ENCODE assay signal across 7 cellular contexts in genomic region chr12:57092876-57093411, GRCh38. TPM values are rescaled to one million over a fixed set of nuclear protein-coding genes. Genes with fewer than 3 reads are reported as not detected.
DNase-seq lines count a peak whose midpoint lies in the region; TF ChIP-seq lines count a peak whose summit lies in the region.
"Had no signal": no experiment of that assay in that cellular context is flagged by ENCODE, and none has a peak within 500 bp of the region (broad histone marks: within the 10 kb centered on the region; RNA-seq: fewer than 3 reads in every experiment).

No MANE protein-coding gene starts in this region.

- H3K9me2 ChIP-seq in hepatocyte (replicated peaks; ENCODE audit: insufficient read depth): no peaks in the 10 kb centered on the region

- no peak overlapping the region for H2AFZ ChIP-seq in hepatocyte

- H3K27me3 ChIP-seq in right atrium auricular region (no peaks in the 10 kb centered on the region), hepatocyte (no peaks in the 10 kb centered on the region), uterus (no peaks in the 10 kb centered on the region)

- TF ChIP-seq CTCF in right atrium auricular region (IDR thresholded peaks at IDR 0.05) (no peak), hepatocyte (IDR thresholded peaks at IDR 0.05; ENCODE audit: poor library complexity) (no peak), uterus (IDR thresholded peaks at IDR 0.05) (no peak)

- H3K4me1 ChIP-seq in right atrium auricular region (peaks cover 0 to 56% of the 10 kb centered on the region in 2 donors), hepatocyte (ENCODE audit: insufficient read depth) (peaks cover 30% of the 10 kb centered on the region), uterus (peaks cover 22 to 35% of the 10 kb centered on the region in 2 donors)

- intact Hi-C loops in cardiac septum (cut with DNase I): no loop called here
- intact Hi-C loops in uterus (cut with DNase I; ENCODE audit: low total_unique reads): no loop called here

- peaks cover 37% of the 10 kb centered on the region for H4K20me1 ChIP-seq in hepatocyte (ENCODE audit: insufficient read depth, poor library complexity, severe bottlenecking)

- no peak for TF ChIP-seq POLR2A in uterus (IDR thresholded peaks at IDR 0.05)

- DNase-seq in right atrium auricular region (ENCODE audit: low spot score) (no peak), cardiac septum (ENCODE audit: low spot score) (no peak), hepatocyte (ENCODE audit: low spot score) (no peak), uterus (no peak), AG08396 (ENCODE audit: low spot score) (no peak), DMS153 treated with DMSO at 0.1 percent for 48 hours (lab: John Stamatoyannopoulos, UW; ENCODE audit: unreplicated experiment) (no peak)

- H3K9me3 ChIP-seq in right atrium auricular region (no peaks in the 10 kb centered on the region), hepatocyte (ENCODE audit: low read depth) (no peaks in the 10 kb centered on the region), uterus (no peaks in the 10 kb centered on the region)

- WGBS in hepatocyte (ENCODE audit: low lambda C conversion rate, missing lambda C conversion rate): 90% methylated on average over 4 of the region's 4 CpGs

- peak overlapping the region; percentile 70 for H3K4me2 ChIP-seq in hepatocyte
- H3K4me2 ChIP-seq: KMS-11 had no signal

- H3K4me3 ChIP-seq in right atrium auricular region: no peak overlapping the region
- no peak overlapping the region for H3K4me3 ChIP-seq in hepatocyte
- no peak overlapping the region for H3K4me3 ChIP-seq in uterus

- H3K79me2 ChIP-seq in hepatocyte: peaks cover 47% of the 10 kb centered on the region

- H3K36me3 ChIP-seq in right atrium auricular region (peaks cover 55% of the 10 kb centered on the region), hepatocyte (replicated peaks; ENCODE audit: insufficient read depth, low read depth) (peaks cover 3% of the 10 kb centered on the region), uterus (no peaks in the 10 kb centered on the region)

- peak overlapping the region; percentile 74 for H3K27ac ChIP-seq in right atrium auricular region
- peak overlapping the region; percentile 79 for H3K27ac ChIP-seq in hepatocyte
- H3K27ac ChIP-seq in uterus: peak overlapping the region; percentile 96 to 99
- H3K27ac ChIP-seq: KMS-11 had no signal

RNA-seq across cellular contexts. Expression of gene NAB2, which starts 4.0 kb away (rescaled TPM):
- 10 to 100 TPM in 1 of 2 donors, 1 to 10 TPM in 1; 9.0 to 21.1 TPM for total RNA-seq in right atrium auricular region
- 37.9 TPM for total RNA-seq in cardiac septum
- 21.9 and 24.8 TPM in 2 replicates for total RNA-seq in hepatocyte
- 12.3 and 12.9 TPM in 2 replicates for polyA plus RNA-seq in hepatocyte
- total RNA-seq in uterus: 10 to 100 TPM in 3 of 4 donors, 1 to 10 TPM in 1; 9.1 to 85.8 (median 33.9) TPM

RNA-seq across cellular contexts. Expression of gene NEMP1, which starts 14.4 kb away (rescaled TPM):
- total RNA-seq in right atrium auricular region (1 to 10 TPM; 1.9 to 2.2 TPM), cardiac septum (2.4 TPM), hepatocyte (8.3 and 9.3 TPM in 2 replicates), uterus (10 to 100 TPM in 2 of 4 donors, 1 to 10 TPM in 2; 1.5 to 18.0 (median 9.9) TPM)
- 3.0 and 6.2 TPM in 2 replicates for polyA plus RNA-seq in hepatocyte

RNA-seq across cellular contexts. Expression of gene STAT6, which starts 18.2 kb away (rescaled TPM):
- total RNA-seq in right atrium auricular region (10 to 100 TPM; 34.3 to 64.3 TPM), cardiac septum (42.1 TPM), hepatocyte (76.7 and 78.9 TPM in 2 replicates), uterus (100 to 1,000 TPM in 2 of 4 donors, 10 to 100 TPM in 2; 62.5 to 242 (median 94.3) TPM)
- 80.0 and 101 TPM in 2 replicates for polyA plus RNA-seq in hepatocyte

RNA-seq across cellular contexts. Expression of gene LRP1, which starts 35.3 kb away (rescaled TPM):
- 100 to 1,000 TPM in 1 of 2 donors, 10 to 100 TPM in 1; 89.4 to 211 TPM for total RNA-seq in right atrium auricular region
- 103 TPM for total RNA-seq in cardiac septum
- total RNA-seq in hepatocyte: 48.5 and 76.8 TPM in 2 replicates
- polyA plus RNA-seq in hepatocyte: 47.8 and 57.6 TPM in 2 replicates
- 100 to 1,000 TPM; 164 to 507 (median 318) TPM for total RNA-seq in uterus

RNA-seq across cellular contexts. Expression of gene MYO1A, which starts 43.0 kb away (rescaled TPM):
- total RNA-seq in right atrium auricular region (under 1 TPM in 1 of 2 donors, not detected in 1; 0.08 TPM), cardiac septum (0.11 TPM), hepatocyte (28.3 and 29.2 TPM in 2 replicates), uterus (1 to 10 TPM in 1 of 4 donors, under 1 TPM in 1, not detected in 2; 0.59 to 1.3 TPM)
- 23.8 and 25.2 TPM in 2 replicates for polyA plus RNA-seq in hepatocyte
